In the genomic region with DNA sequence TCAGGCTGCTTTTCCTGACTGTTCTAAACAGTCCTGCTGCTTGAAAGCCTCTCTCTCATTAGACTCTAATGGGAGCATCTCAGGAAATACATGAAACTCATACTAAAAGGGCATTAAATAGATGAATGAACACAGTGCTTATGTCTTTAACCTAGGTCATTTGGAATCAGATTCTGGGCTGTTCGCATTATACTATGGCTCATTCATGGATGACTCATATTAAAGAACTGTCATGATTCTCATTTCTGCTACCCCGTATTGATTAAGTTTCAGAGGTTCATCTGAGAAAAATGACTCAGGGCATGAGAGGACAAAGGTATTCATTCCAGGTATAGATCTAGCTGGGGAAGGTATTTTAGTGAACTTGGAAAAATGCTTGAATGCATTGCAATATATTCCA, we compare ENCODE assay signal across 1 cellular context.
TF ChIP-seq lines count a peak whose summit lies in the region.

No MANE protein-coding gene starts in this region.

TF ChIP-seq in WTC11, 78 proteins besides CTCF, POLR2A, EP300 and RAD21 (continued from another document):
- no peak for TF ChIP-seq ZNF512 (CRISPR knock-in tag; IDR thresholded peaks at IDR 0.05; ENCODE audit: borderline replicate concordance)
- no peak for TF ChIP-seq MAX (CRISPR knock-in tag; IDR thresholded peaks at IDR 0.05)
- TF ChIP-seq SP1 (CRISPR knock-in tag; conservative IDR thresholded peaks at IDR 0.05), result no peak
- TF ChIP-seq ZNF425 (CRISPR knock-in tag; conservative IDR thresholded peaks at IDR 0.05), result no peak
- no peak for TF ChIP-seq MLX (CRISPR knock-in tag; IDR thresholded peaks at IDR 0.05)
- TF ChIP-seq ATF6 (CRISPR knock-in tag; IDR thresholded peaks at IDR 0.05), result no peak
- TF ChIP-seq ZNF121 (CRISPR knock-in tag; IDR thresholded peaks at IDR 0.05), result no peak
- TF ChIP-seq NFATC4 (CRISPR knock-in tag; IDR thresholded peaks at IDR 0.05), result no peak
- no peak for TF ChIP-seq FOXP1 (CRISPR knock-in tag; IDR thresholded peaks at IDR 0.05; ENCODE audit: borderline replicate concordance)
- no peak for TF ChIP-seq ESRRA (CRISPR knock-in tag; IDR thresholded peaks at IDR 0.05; ENCODE audit: borderline replicate concordance)
- TF ChIP-seq, protein P1, sequence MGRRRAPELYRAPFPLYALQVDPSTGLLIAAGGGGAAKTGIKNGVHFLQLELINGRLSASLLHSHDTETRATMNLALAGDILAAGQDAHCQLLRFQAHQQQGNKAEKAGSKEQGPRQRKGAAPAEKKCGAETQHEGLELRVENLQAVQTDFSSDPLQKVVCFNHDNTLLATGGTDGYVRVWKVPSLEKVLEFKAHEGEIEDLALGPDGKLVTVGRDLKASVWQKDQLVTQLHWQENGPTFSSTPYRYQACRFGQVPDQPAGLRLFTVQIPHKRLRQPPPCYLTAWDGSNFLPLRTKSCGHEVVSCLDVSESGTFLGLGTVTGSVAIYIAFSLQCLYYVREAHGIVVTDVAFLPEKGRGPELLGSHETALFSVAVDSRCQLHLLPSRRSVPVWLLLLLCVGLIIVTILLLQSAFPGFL (CRISPR knock-in tag; IDR thresholded peaks at IDR 0.05; ENCODE audit: borderline replicate concordance), result no peak
- TF ChIP-seq NFE2L1 (CRISPR knock-in tag; IDR thresholded peaks at IDR 0.05), result no peak
- no peak for TF ChIP-seq ZNF232 (CRISPR knock-in tag; IDR thresholded peaks at IDR 0.05)
- TF ChIP-seq ATF1 (CRISPR knock-in tag; IDR thresholded peaks at IDR 0.05), result no peak
- no peak for TF ChIP-seq ETV6 (CRISPR knock-in tag; IDR thresholded peaks at IDR 0.05)
- TF ChIP-seq NR3C1 (CRISPR knock-in tag; conservative IDR thresholded peaks at IDR 0.05; ENCODE audit: low read depth), result no peak
